ENCODE assay signal across 24 cellular contexts in the genomic region with DNA sequence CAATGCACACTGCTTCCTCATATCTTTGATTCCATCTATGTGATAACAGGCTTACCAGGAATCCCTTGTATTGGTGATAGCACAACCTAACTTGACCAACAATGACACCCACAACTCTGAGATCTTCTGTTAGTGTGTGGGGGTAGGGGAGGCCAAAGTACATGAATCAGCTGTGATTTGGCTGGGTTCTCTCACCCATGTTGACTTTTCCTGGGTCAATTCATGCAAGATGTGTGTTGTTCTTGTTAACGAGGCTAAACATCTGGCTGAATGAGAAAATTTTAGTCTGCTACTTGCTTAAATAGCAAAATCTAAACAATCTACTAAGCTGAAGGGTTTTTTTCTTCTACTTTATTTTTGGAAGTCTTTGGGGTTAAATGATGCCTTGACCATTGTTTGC.
"Had no signal": no experiment of that assay in that cellular context is flagged by ENCODE, and none has a peak within 500 bp of the region (broad histone marks: within the 10 kb centered on the region; RNA-seq: fewer than 3 reads in every experiment).

No MANE protein-coding gene starts in this region.

- H3K4me1 ChIP-seq: SJSA1 had no signal

- H3K27ac ChIP-seq: HL-60, SJSA1, SK-N-MC had no signal

- H3K9me3 ChIP-seq: MG63 had no signal

- H3K36me3 ChIP-seq: MG63, SJSA1 had no signal

- H3K27me3 ChIP-seq: MG63, SJSA1 had no signal

- FAIRE-seq: HTR-8/SVneo, RCC 7860 had no signal

- H3K4me3 ChIP-seq: MG63, SJSA1, SK-N-MC had no signal

- DNase-seq: Karpas-422, KG1, MG63, NCI-H1092, NCI-H1105 treated with DMSO at 0.1 percent for 48 hours, NCI-H1417 treated with DMSO at 0.1 percent for 48 hours, NCI-H146, NCI-H1694 treated with DMSO at 0.1 percent for 48 hours, NCI-H1930, NCI-H2081 treated with DMSO at 0.1 percent for 48 hours, NCI-H2171, NCI-H345, NCI-H446 treated with DMSO at 0.1 percent for 48 hours, NCI-H510A treated with DMSO at 0.1 percent for 48 hours, NCI-H526, NCI-H748 treated with DMSO at 0.1 percent for 48 hours, Right ventricle myocardium superior, RPMI8226, SIG-M5 had no signal
